22 cellular contexts compared by ENCODE assay signal in genomic region chr1:213162338-213162737, GRCh38.
DNase-seq lines count a peak whose midpoint lies in the region; ATAC-seq and TF ChIP-seq lines count a peak whose summit lies in the region.
"Had no signal": no experiment of that assay in that cellular context is flagged by ENCODE, and none has a peak within 500 bp of the region (broad histone marks: within the 10 kb centered on the region; RNA-seq: fewer than 3 reads in every experiment).

No MANE protein-coding gene starts in this region.

- peaks cover 18% of the 10 kb centered on the region for H3K4me1 ChIP-seq in ACC112 (ENCODE audit: control insufficient read depth, insufficient read depth, low read length, unreplicated experiment)

- H2AFZ ChIP-seq in ACC112 (ENCODE audit: low read length, unreplicated experiment) = no peak overlapping the region

- no peak for TF ChIP-seq CTCF in choroid plexus epithelial cell (conservative IDR thresholded peaks at IDR 0.05; ENCODE audit: low read depth, low read length)

- DNase-seq in HT1080 (ENCODE audit: low read depth) (peak; percentile 10), choroid plexus epithelial cell (ENCODE audit: low read depth) (peak; percentile 80), myocyte (ENCODE audit: low read depth) (peak; percentile 19), iPS-NIHi7 (ENCODE audit: extremely low spot score) (no peak)
- no peak for DNase-seq in stimulated activated CD4-positive, alpha-beta T cell treated with anti-CD3 and anti-CD28 coated beads, Interleukin-4, amount 100 ng/mL, for 4 hours
- DNase-seq: ACHN; activated CD4-positive, CD25-positive, alpha-beta regulatory T cell treated with anti-CD3 and anti-CD28 coated beads, Interleukin-2, amount 50 U/mL, for 72 hours; activated CD8-positive, alpha-beta memory T cell treated with anti-CD3 and anti-CD28 coated beads, Interleukin-2, amount 50 U/mL, for 48 hours; activated naive CD4-positive, alpha-beta T cell treated with anti-CD3 and anti-CD28 coated beads, Interleukin-2, amount 50 U/mL, for 16 hours; CD8-positive, alpha-beta memory T cell; endodermal cell; H9; head of caudate nucleus; KBM-7; mucosa of descending colon; NCI-H2227 treated with DMSO at 0.1 percent for 48 hours; NK-92 treated with Interleukin-12 subunit alpha and Interleukin-12 subunit beta, amount 100 ng/mL, for 24 hours; nucleus accumbens had no signal

- H3K27me3 ChIP-seq in ACC112 (ENCODE audit: insufficient read depth, low read length) = no peaks in the 10 kb centered on the region

- no peak for ATAC-seq in HG03175 (IDR thresholded peaks at IDR 0.05; ENCODE audit: unreplicated experiment)
- no peak for ATAC-seq in HG02798 (IDR thresholded peaks at IDR 0.05; ENCODE audit: poor library complexity, unreplicated experiment)
- ATAC-seq: mucosa of descending colon; stimulated activated memory B cell treated with anti-CD40 and anti-IgM and Interleukin-4, amounts not matched to agents 10 μg/mL and 1 μg/mL and 100 μg/mL, for 72 hours had no signal

- H3K79me2 ChIP-seq in ACC112 (ENCODE audit: control insufficient read depth, insufficient read depth, low read length, unreplicated experiment) = no peaks in the 10 kb centered on the region

- H3K4me3 ChIP-seq in ACC112 (ENCODE audit: low read depth, low read length) (peak overlapping the region; percentile 22; the same call in 1 of the 2 replicates), choroid plexus epithelial cell (ENCODE audit: low read depth, low read length) (no peak overlapping the region)
- H3K4me3 ChIP-seq: mucosa of descending colon had no signal

- H3K36me3 ChIP-seq in ACC112 (ENCODE audit: insufficient read depth, low read length) = peaks cover 4% of the 10 kb centered on the region; the same call in 1 of the 2 replicates

- H3K27ac ChIP-seq in ACC112 (ENCODE audit: low read depth, low read length) = peak overlapping the region; percentile 38

Comparison
In these comparisons a context has a peak if more than half of its experiments do, and no peak if none do; other contexts are left out.
1. DNase-seq: peak in HT1080 (single experiment), choroid plexus epithelial cell (single experiment) and myocyte (single experiment); none in iPS-NIHi7 (single experiment) and stimulated activated CD4-positive, alpha-beta T cell treated with anti-CD3 and anti-CD28 coated beads, Interleukin-4, amount 100 ng/mL, for 4 hours (0 of 2).